Comparison of ENCODE assay signal across 18 cellular contexts in the genomic region with DNA sequence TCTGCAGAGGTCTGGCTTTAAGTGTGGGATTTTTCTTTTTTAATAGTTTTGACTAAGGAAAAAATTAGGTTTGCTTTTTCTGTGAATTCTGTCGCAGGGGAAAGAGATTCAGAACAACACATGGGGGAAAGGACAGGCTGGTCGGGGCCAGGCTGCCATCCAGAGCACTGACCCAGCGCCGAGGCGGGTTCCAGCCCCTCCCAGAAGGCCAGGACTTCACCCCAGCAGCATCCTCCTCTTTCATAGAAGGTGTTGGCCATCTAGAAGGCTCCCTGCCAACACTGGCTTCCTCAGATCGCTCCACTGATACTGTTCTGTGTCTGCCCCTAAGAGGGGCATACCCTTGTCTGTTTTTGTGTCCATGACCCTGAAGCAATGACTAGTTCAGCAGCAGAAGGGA.
DNase-seq lines count a peak whose midpoint lies in the region; ATAC-seq, FAIRE-seq and TF ChIP-seq lines count a peak whose summit lies in the region.
"Had no signal": no experiment of that assay in that cellular context is flagged by ENCODE, and none has a peak within 500 bp of the region (broad histone marks: within the 10 kb centered on the region; RNA-seq: fewer than 3 reads in every experiment).

No MANE protein-coding gene starts in this region.

- peaks cover 28% of the 10 kb centered on the region for H4K20me1 ChIP-seq in GM23338 (replicated peaks; ENCODE audit: insufficient read depth)
- peaks cover 18% of the 10 kb centered on the region for H4K20me1 ChIP-seq in OCI-LY7 (ENCODE audit: insufficient read depth, low read length)

- H3K27me3 ChIP-seq in GM23338 (ENCODE audit: insufficient read depth) = no peaks in the 10 kb centered on the region
- H3K27me3 ChIP-seq: adrenal gland, foreskin keratinocyte, right atrium auricular region, uterus had no signal

- no peak for ATAC-seq in GM23338
- ATAC-seq: foreskin keratinocyte had no signal

- no peak overlapping the region for H3K4me2 ChIP-seq in GM23338
- H3K4me2 ChIP-seq in OCI-LY7 (ENCODE audit: low read length) = no peak overlapping the region

- peaks cover 5% of the 10 kb centered on the region for H3K27me3 Mint-ChIP-seq in GM23338 (ENCODE audit: insufficient read depth, low read depth, poor library complexity)
- H3K27me3 Mint-ChIP-seq: activated CD4-positive, alpha-beta memory T cell treated with anti-CD3 and anti-CD28 coated beads, Interleukin-2, amount 10 ng/mL, durations not matched to agents 7 days and 5 days had no signal

- H3K79me2 ChIP-seq in GM23338 (replicated peaks; ENCODE audit: insufficient read depth) (peaks cover 100% of the 10 kb centered on the region), OCI-LY7 (ENCODE audit: insufficient read depth, low read depth, low read length) (no peaks in the 10 kb centered on the region)

- H3K9me2 ChIP-seq in GM23338 (ENCODE audit: insufficient read depth) (no peaks in the 10 kb centered on the region), OCI-LY7 (ENCODE audit: insufficient read depth, low read length) (no peaks in the 10 kb centered on the region)

- H3K4me1 ChIP-seq in GM23338 (ENCODE audit: insufficient read depth) = peaks cover 19% of the 10 kb centered on the region; the same call in 1 of the 2 replicates
- H3K4me1 ChIP-seq in OCI-LY7 (ENCODE audit: insufficient read depth, low read length, poor library complexity, severe bottlenecking) = peaks cover 49% of the 10 kb centered on the region
- H3K4me1 ChIP-seq: uterus had no signal

- peaks cover 19% of the 10 kb centered on the region for H3K36me3 Mint-ChIP-seq in GM23338 (ENCODE audit: low read depth)

- H2AFZ ChIP-seq in GM23338 = no peak overlapping the region
- H2AFZ ChIP-seq in OCI-LY7 (ENCODE audit: low read length) = no peak overlapping the region

- no peak for FAIRE-seq in urothelium cell line (lab: Jason Lieb, UNC)
- FAIRE-seq: kidney had no signal

- H3K27ac ChIP-seq in GM23338 (ENCODE audit: low read depth) (peak overlapping the region; percentile 18; the same call in 1 of the 2 replicates), angular gyrus (ENCODE audit: low read depth, low read length) (peak overlapping the region; percentile 4), substantia nigra (ENCODE audit: low read depth, low read length, poor library complexity, severe bottlenecking) (peak overlapping the region; percentile 54), OCI-LY7 (ENCODE audit: low read depth, low read length, poor library complexity, severe bottlenecking) (no peak overlapping the region)
- H3K27ac ChIP-seq: adrenal gland, foreskin keratinocyte, uterus had no signal

- H3K36me3 ChIP-seq in GM23338 (ENCODE audit: insufficient read depth) (peaks cover 3% of the 10 kb centered on the region; the same call in 1 of the 2 replicates), OCI-LY7 (ENCODE audit: insufficient read depth, low read length) (no peaks in the 10 kb centered on the region)
- H3K36me3 ChIP-seq: adrenal gland, right atrium auricular region, uterus had no signal

- BruUV-seq in OCI-LY7 (replicated peaks; lab: Mats Ljungman, UMichigan) = no TSS peak

- POLR2A ChIA-PET in OCI-LY7 (lab: Charles Lee) = no interaction called here

- H3K9me3 ChIP-seq in OCI-LY7 (ENCODE audit: low read length) = peaks cover 15% of the 10 kb centered on the region; the same call in 1 of the 2 replicates
- H3K9me3 ChIP-seq: adrenal gland had no signal

- no peaks in the 10 kb centered on the region for H3F3A ChIP-seq in GM23338 (replicated peaks; ENCODE audit: low read depth)

- intact Hi-C loops in OCI-LY7 (cut with micrococcal nuclease; ENCODE audit: unreplicated experiment) = loop anchor here (10.0 kb wide), 1 partner anchor 111 kb away; no protein-coding TSS in a partner anchor

- TF ChIP-seq CTCF in GM23338 (conservative IDR thresholded peaks at IDR 0.05; ENCODE audit: low read depth in 2 of 2) (no peak), OCI-LY7 (conservative IDR thresholded peaks at IDR 0.05; ENCODE audit: low read length) (no peak)

- no peak overlapping the region for H3K27ac Mint-ChIP-seq in GM23338
- H3K27ac Mint-ChIP-seq: activated CD4-positive, alpha-beta memory T cell treated with anti-CD3 and anti-CD28 coated beads, Interleukin-2, amount 10 ng/mL, durations not matched to agents 7 days and 5 days had no signal

- DNase-seq in GM23338 (ENCODE audit: low spot score) = no peak
- DNase-seq in mesenteric fat pad (ENCODE audit: low spot score) = peak; percentile 59
- no peak for DNase-seq in substantia nigra (lab: John Stamatoyannopoulos, UW)
- no peak for DNase-seq in OCI-LY7 (ENCODE audit: low spot score)
- DNase-seq in anterior cingulate cortex (lab: John Stamatoyannopoulos, UW) = no peak
- DNase-seq in urothelium cell line (ENCODE audit: low spot score) = no peak
- DNase-seq: activated CD4-positive, alpha-beta memory T cell treated with anti-CD3 and anti-CD28 coated beads, Interleukin-2, amount 10 ng/mL, durations not matched to agents 7 days and 5 days; activated gamma-delta T cell treated with Interleukin-2 at 50 U/mL for 16 hours; central memory CD4-positive, alpha-beta T cell; effector CD4-positive, alpha-beta T cell; foreskin keratinocyte; Karpas-422; kidney; NCI-H187; uterus had no signal

- CTCF ChIA-PET in OCI-LY7 (lab: Charles Lee; ENCODE audit: unreplicated experiment) = no interaction called here

- H3K9me3 Mint-ChIP-seq in GM23338 = peaks cover 21% of the 10 kb centered on the region

- H3K4me3 Mint-ChIP-seq in GM23338 = no peak overlapping the region
- H3K4me3 Mint-ChIP-seq: activated CD4-positive, alpha-beta memory T cell treated with anti-CD3 and anti-CD28 coated beads, Interleukin-2, amount 10 ng/mL, durations not matched to agents 7 days and 5 days had no signal

- no peak overlapping the region for H3K4me3 ChIP-seq in GM23338
- no peak overlapping the region for H3K4me3 ChIP-seq in OCI-LY7 (ENCODE audit: low read depth, low read length, poor library complexity, severe bottlenecking)
- H3K4me3 ChIP-seq: adrenal gland, right atrium auricular region, uterus had no signal

- H3K4me1 Mint-ChIP-seq in GM23338 = peaks cover 54% of the 10 kb centered on the region

TF ChIP-seq in GM23338, 12 proteins besides CTCF, POLR2A, EP300 and RAD21 (continues in another document):
- TF ChIP-seq NANOG (IDR thresholded peaks at IDR 0.05; ENCODE audit: borderline replicate concordance) (no peak), STAT1 (IDR thresholded peaks at IDR 0.05; ENCODE audit: unreplicated experiment) (no peak), POLR2AphosphoS5 (IDR thresholded peaks at IDR 0.05; ENCODE audit: low read depth) (no peak)
- TF ChIP-seq, protein P1, sequence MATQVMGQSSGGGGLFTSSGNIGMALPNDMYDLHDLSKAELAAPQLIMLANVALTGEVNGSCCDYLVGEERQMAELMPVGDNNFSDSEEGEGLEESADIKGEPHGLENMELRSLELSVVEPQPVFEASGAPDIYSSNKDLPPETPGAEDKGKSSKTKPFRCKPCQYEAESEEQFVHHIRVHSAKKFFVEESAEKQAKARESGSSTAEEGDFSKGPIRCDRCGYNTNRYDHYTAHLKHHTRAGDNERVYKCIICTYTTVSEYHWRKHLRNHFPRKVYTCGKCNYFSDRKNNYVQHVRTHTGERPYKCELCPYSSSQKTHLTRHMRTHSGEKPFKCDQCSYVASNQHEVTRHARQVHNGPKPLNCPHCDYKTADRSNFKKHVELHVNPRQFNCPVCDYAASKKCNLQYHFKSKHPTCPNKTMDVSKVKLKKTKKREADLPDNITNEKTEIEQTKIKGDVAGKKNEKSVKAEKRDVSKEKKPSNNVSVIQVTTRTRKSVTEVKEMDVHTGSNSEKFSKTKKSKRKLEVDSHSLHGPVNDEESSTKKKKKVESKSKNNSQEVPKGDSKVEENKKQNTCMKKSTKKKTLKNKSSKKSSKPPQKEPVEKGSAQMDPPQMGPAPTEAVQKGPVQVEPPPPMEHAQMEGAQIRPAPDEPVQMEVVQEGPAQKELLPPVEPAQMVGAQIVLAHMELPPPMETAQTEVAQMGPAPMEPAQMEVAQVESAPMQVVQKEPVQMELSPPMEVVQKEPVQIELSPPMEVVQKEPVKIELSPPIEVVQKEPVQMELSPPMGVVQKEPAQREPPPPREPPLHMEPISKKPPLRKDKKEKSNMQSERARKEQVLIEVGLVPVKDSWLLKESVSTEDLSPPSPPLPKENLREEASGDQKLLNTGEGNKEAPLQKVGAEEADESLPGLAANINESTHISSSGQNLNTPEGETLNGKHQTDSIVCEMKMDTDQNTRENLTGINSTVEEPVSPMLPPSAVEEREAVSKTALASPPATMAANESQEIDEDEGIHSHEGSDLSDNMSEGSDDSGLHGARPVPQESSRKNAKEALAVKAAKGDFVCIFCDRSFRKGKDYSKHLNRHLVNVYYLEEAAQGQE (IDR thresholded peaks at IDR 0.05; ENCODE audit: unreplicated experiment) = no peak
